Comparison of ENCODE assay signal across 5 cellular contexts in genomic region chr2:17188726-17189125, GRCh38.
"Had no signal": no experiment of that assay in that cellular context is flagged by ENCODE, and none has a peak within 500 bp of the region (broad histone marks: within the 10 kb centered on the region; RNA-seq: fewer than 3 reads in every experiment).

No MANE protein-coding gene starts in this region.

- ATAC-seq: HepG2, K562 had no signal

- H3K9ac ChIP-seq: KMS-11 had no signal

- H3K4me2 ChIP-seq: KMS-11 had no signal

- H3K4me3 ChIP-seq: K562 had no signal

- DNase-seq: IMR-90 had no signal

- H3K27ac ChIP-seq: HL-60, KMS-11 had no signal
